17 cellular contexts compared by ENCODE assay signal in the genomic region with DNA sequence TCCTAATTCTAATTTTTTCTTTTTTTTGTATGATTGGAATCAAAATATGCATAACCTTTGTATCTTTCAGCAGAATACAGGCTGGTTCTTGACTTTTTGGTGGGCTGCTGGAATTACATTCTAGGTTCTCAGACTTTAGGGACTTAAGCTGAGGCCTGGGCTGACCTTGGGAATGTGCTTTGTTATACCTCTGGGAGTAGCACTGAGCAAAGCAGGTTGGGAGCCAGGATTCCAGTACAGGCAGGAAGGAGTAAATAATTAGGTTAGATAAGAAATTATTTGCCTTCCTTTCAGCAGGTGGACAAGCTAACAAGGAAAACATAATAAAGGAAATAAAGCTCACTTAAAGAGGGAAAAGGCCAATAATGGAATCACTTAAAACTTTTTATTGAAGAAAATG. TPM values are rescaled to one million over a fixed set of nuclear protein-coding genes. Genes with fewer than 3 reads are reported as not detected.
DNase-seq lines count a peak whose midpoint lies in the region; TF ChIP-seq lines count a peak whose summit lies in the region.
"Had no signal": no experiment of that assay in that cellular context is flagged by ENCODE, and none has a peak within 500 bp of the region (broad histone marks: within the 10 kb centered on the region; RNA-seq: fewer than 3 reads in every experiment).

No MANE protein-coding gene starts in this region.

- H3K4me3 ChIP-seq in LNCaP clone FGC (ENCODE audit: low read depth, low read length) (no peak overlapping the region), colonic mucosa (no peak overlapping the region), mesenchymal stem cell (ENCODE audit: insufficient read depth in 1 of 2, low read depth in 1 of 2, low read length in 2 of 2) (no peak overlapping the region), stomach (no peak overlapping the region), prostate gland (no peak overlapping the region)
- H3K4me3 ChIP-seq: SK-N-MC had no signal

- H3K4me1 ChIP-seq in colonic mucosa (no peaks in the 10 kb centered on the region), mesenchymal stem cell (ENCODE audit: control insufficient read depth, insufficient read depth, low read depth, low read length) (peaks cover 2% of the 10 kb centered on the region), stomach (peaks cover 9 to 33% (median 22%) of the 10 kb centered on the region in 4 donors), prostate gland (replicated peaks) (no peaks in the 10 kb centered on the region)

- H2BK120ac ChIP-seq in mesenchymal stem cell (ENCODE audit: low read depth, low read length): no peak overlapping the region

- H3K36me3 ChIP-seq in colonic mucosa: no peaks in the 10 kb centered on the region
- H3K36me3 ChIP-seq in mesenchymal stem cell (ENCODE audit: control insufficient read depth in 1 of 2, insufficient read depth in 2 of 2, low read depth in 1 of 2, low read length in 2 of 2): no peaks in the 10 kb centered on the region
- no peaks in the 10 kb centered on the region for H3K36me3 ChIP-seq in stomach
- H3K36me3 ChIP-seq in prostate gland: no peaks in the 10 kb centered on the region

- H3K9ac ChIP-seq in colonic mucosa (ENCODE audit: low read depth in 2 of 2, low read length in 2 of 2) (no peak overlapping the region), mesenchymal stem cell (ENCODE audit: low read length) (no peak overlapping the region)

- H2BK12ac ChIP-seq in mesenchymal stem cell (ENCODE audit: low read length in 2 of 2): no peak overlapping the region

- H3K27ac ChIP-seq in colonic mucosa (no peak overlapping the region), mesenchymal stem cell (ENCODE audit: low read length, poor library complexity, severe bottlenecking) (no peak overlapping the region), stomach (peak overlapping the region in 3 of 5 donors; percentile 52 to 72 (median 58)), prostate gland (no peak overlapping the region)
- H3K27ac ChIP-seq: RWPE1, SK-N-MC had no signal

- no peak for TF ChIP-seq EP300 in stomach (IDR thresholded peaks at IDR 0.05)

- H3K79me1 ChIP-seq in mesenchymal stem cell (replicated peaks; ENCODE audit: low read length, poor library complexity, severe bottlenecking): peaks cover 1% of the 10 kb centered on the region

- DNase-seq in LNCaP clone FGC (ENCODE audit: low read depth) (peak; percentile 86), colonic mucosa (peak; percentile 56), mesenchymal stem cell (no peak), stomach (peak; percentile 74), OCI-M1 (lab: John Stamatoyannopoulos, UW) (no peak), SIG-M5 (lab: John Stamatoyannopoulos, UW) (no peak), prostate gland (ENCODE audit: low spot score) (no peak)
- DNase-seq: Calu3; CD4-positive, alpha-beta T cell; DMS53; HCEC 1CT; NCI-H1417 treated with DMSO at 0.1 percent for 48 hours; NCI-H1930; NCI-H69 had no signal

- TF ChIP-seq POLR2A in stomach (IDR thresholded peaks at IDR 0.05) (no peak), prostate gland (IDR thresholded peaks at IDR 0.05) (no peak)

- no peak overlapping the region for H2BK5ac ChIP-seq in mesenchymal stem cell (ENCODE audit: low read depth, low read length, poor library complexity, severe bottlenecking)

- no peak overlapping the region for H3K4me2 ChIP-seq in mesenchymal stem cell (ENCODE audit: low read length, poor library complexity, severe bottlenecking)

- intact Hi-C loops in colonic mucosa (cut with DNase I) (no loop called here), stomach (cut with DNase I; ENCODE audit: low total_unique reads) (no loop called here), prostate gland (cut with DNase I) (no loop called here)

- H3K18ac ChIP-seq in mesenchymal stem cell (ENCODE audit: low read depth in 1 of 2, low read length in 2 of 2): no peak overlapping the region

- H3K23ac ChIP-seq in mesenchymal stem cell (ENCODE audit: low read length in 2 of 2): no peak overlapping the region

- H2BK15ac ChIP-seq in mesenchymal stem cell (ENCODE audit: low read depth, poor library complexity, severe bottlenecking): no peak overlapping the region

- H4K91ac ChIP-seq in mesenchymal stem cell (ENCODE audit: low read length): no peak overlapping the region

- H3K27me3 ChIP-seq in colonic mucosa: no peaks in the 10 kb centered on the region
- no peaks in the 10 kb centered on the region for H3K27me3 ChIP-seq in mesenchymal stem cell (ENCODE audit: control insufficient read depth in 1 of 2, insufficient read depth in 1 of 2, low read length in 2 of 2)
- H3K27me3 ChIP-seq in stomach: no peaks in the 10 kb centered on the region
- no peaks in the 10 kb centered on the region for H3K27me3 ChIP-seq in prostate gland (replicated peaks; ENCODE audit: insufficient read depth)

- H3K9me3 ChIP-seq in colonic mucosa (no peaks in the 10 kb centered on the region), mesenchymal stem cell (ENCODE audit: control insufficient read depth, low read length) (no peaks in the 10 kb centered on the region), stomach (no peaks in the 10 kb centered on the region), prostate gland (no peaks in the 10 kb centered on the region)

- H2AK5ac ChIP-seq in mesenchymal stem cell (ENCODE audit: low read length, severe bottlenecking): peak overlapping the region; percentile 78

- no peak overlapping the region for H2AFZ ChIP-seq in mesenchymal stem cell (ENCODE audit: low read depth, low read length)

- no peak overlapping the region for H3K4ac ChIP-seq in mesenchymal stem cell (ENCODE audit: low read depth in 1 of 2, low read length in 2 of 2)

- H4K8ac ChIP-seq in mesenchymal stem cell (ENCODE audit: low read length): no peak overlapping the region

- no peak overlapping the region for H3K14ac ChIP-seq in mesenchymal stem cell (ENCODE audit: low read length in 2 of 2)

- TF ChIP-seq CTCF in LNCaP clone FGC (IDR thresholded peaks at IDR 0.05; ENCODE audit: control insufficient read depth, extremely low read depth, insufficient read depth) (no peak), colonic mucosa (IDR thresholded peaks at IDR 0.05) (no peak), stomach (IDR thresholded peaks at IDR 0.05) (no peak), prostate gland (IDR thresholded peaks at IDR 0.05) (no peak)

RNA-seq across cellular contexts. Expression of a gene that starts 49.9 kb away (rescaled TPM):
- 100 to 1,000 TPM in 1 of 2 donors, 10 to 100 TPM in 1; 99.0 to 124 TPM for total RNA-seq in colonic mucosa
- polyA plus RNA-seq in mesenchymal stem cell (2013, experiment 1 of 2): 16.9 TPM
- polyA plus RNA-seq in mesenchymal stem cell (2013, experiment 2 of 2): 16.3 TPM
- total RNA-seq in stomach: 10 to 100 TPM in 4 of 5 donors, 1 to 10 TPM in 1; 5.8 to 95.3 (median 54.9) TPM
- polyA plus RNA-seq in stomach: 1 to 10 TPM; 1.8 to 6.9 (median 2.2) TPM
- 10 to 100 TPM; 48.3 to 89.2 TPM for total RNA-seq in prostate gland
- total RNA-seq: OCI-LY7 had no signal

Comparison
In these comparisons a context has a peak if more than half of its experiments do, and no peak if none do; other contexts are left out.
1. DNase-seq: peak in LNCaP clone FGC (single experiment), colonic mucosa (single experiment) and stomach (single experiment); none in mesenchymal stem cell (single experiment), OCI-M1 (single experiment), SIG-M5 (single experiment) and prostate gland (single experiment).
2. H3K27ac ChIP-seq: peak in stomach (3 of 5); none in colonic mucosa (single experiment), mesenchymal stem cell (single experiment) and prostate gland (0 of 2).